ENCODE assay signal across 1 cellular context in the genomic region with DNA sequence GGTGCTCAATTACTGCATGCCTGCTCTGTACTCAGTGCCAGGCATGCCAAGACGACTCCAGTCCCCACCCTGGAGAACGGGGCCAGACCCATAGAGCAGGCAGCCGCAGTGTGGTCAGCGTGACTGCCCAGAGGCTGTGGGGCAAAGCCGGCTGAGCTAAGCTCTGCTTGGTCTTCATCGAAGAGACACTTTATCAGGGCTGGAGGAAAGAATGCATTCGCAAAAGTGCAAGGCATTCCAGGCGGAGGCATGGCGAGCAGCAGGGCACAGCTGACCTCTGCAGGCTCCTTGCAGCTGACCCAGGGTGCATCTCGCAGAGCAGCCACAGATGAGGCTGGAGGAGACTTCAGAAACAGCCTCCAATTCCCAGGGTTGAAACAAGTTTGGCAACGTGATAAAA.
TF ChIP-seq lines count a peak whose summit lies in the region.

No MANE protein-coding gene starts in this region.

TF ChIP-seq in H1, 55 proteins besides CTCF, POLR2A, EP300 and RAD21:
- no peak for TF ChIP-seq JUND (IDR thresholded peaks at IDR 0.05; ENCODE audit: low read length)
- no peak for TF ChIP-seq SRF (IDR thresholded peaks at IDR 0.05; ENCODE audit: low read depth, low read length)
- TF ChIP-seq SIX5 (IDR thresholded peaks at IDR 0.05; ENCODE audit: low read depth, low read length) = no peak
- no peak for TF ChIP-seq BCL11A (IDR thresholded peaks at IDR 0.05; ENCODE audit: low read depth in 2 of 2, low read length in 2 of 2)
